ENCODE assay signal across 10 cellular contexts in the genomic region with DNA sequence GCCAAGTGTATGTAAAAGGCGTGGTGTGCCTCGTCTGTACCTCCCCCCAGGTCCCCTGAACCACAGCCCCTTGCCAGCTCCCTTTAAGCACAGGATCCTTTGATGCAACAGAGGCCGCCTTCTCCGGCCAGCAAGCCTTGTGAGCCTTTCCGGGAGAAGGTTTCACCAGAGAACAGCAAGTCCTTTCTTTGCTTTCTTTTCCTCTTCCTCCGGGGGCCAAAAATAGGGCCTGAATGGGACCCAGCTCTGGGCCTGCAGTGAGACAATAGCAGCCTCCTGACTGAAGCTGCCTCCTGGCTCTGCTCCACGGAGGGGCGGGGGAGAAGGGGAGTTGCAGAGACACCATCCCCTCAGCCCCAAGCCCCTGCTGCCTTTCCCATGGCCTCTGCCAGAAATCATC. TPM values are rescaled to one million over a fixed set of nuclear protein-coding genes. Genes with fewer than 3 reads are reported as not detected.
DNase-seq lines count a peak whose midpoint lies in the region; ATAC-seq and TF ChIP-seq lines count a peak whose summit lies in the region.
"Had no signal": no experiment of that assay in that cellular context is flagged by ENCODE, and none has a peak within 500 bp of the region (broad histone marks: within the 10 kb centered on the region; RNA-seq: fewer than 3 reads in every experiment).

No MANE protein-coding gene starts in this region.

- DNase-seq in amygdala (lab: John Stamatoyannopoulos, UW) = peak in 51 of 56 donors; percentile 30 to 96 (median 73)
- DNase-seq in fibroblast of pulmonary artery (ENCODE audit: low read depth) = peak; percentile 56
- DNase-seq in midbrain (lab: John Stamatoyannopoulos, UW) = peak; percentile 83
- DNase-seq in suprapubic skin (ENCODE audit: low spot score in 2 of 2) = no peak
- DNase-seq in GM13976 (ENCODE audit: low spot score) = no peak
- DNase-seq in NCI-H446 treated with DMSO at 0.1 percent for 48 hours (lab: John Stamatoyannopoulos, UW) = no peak
- DNase-seq: KG1 had no signal

- 33% methylated on average over 8 of the region's 8 CpGs for WGBS in suprapubic skin

- TF ChIP-seq EP300 in suprapubic skin (IDR thresholded peaks at IDR 0.05) = no peak

- peaks cover 77% of the 10 kb centered on the region for H3K4me1 ChIP-seq in suprapubic skin

- no peak for TF ChIP-seq POLR2A in suprapubic skin (IDR thresholded peaks at IDR 0.05)

- H3K27me3 ChIP-seq in suprapubic skin = no peaks in the 10 kb centered on the region

- H3K27ac ChIP-seq in suprapubic skin = peak overlapping the region; percentile 57

- in situ Hi-C loops in GM13976 (cut with MboI; ENCODE audit: low sequenced_read_pairs, unreplicated experiment) = no loop called here

- H3K4me3 ChIP-seq in fibroblast of pulmonary artery (replicated peaks; ENCODE audit: low read depth, low read length) = no peak overlapping the region
- no peak overlapping the region for H3K4me3 ChIP-seq in suprapubic skin
- H3K4me3 ChIP-seq: smooth muscle cell had no signal

- ATAC-seq in GM18909 (IDR thresholded peaks at IDR 0.05; ENCODE audit: poor library complexity, unreplicated experiment) = no peak
- ATAC-seq: HCT116 had no signal

- H3K9me3 ChIP-seq in suprapubic skin = no peaks in the 10 kb centered on the region

- TF ChIP-seq CTCF in fibroblast of pulmonary artery (IDR thresholded peaks at IDR 0.05; ENCODE audit: low read length, missing control alignments) = no peak
- no peak for TF ChIP-seq CTCF in suprapubic skin (IDR thresholded peaks at IDR 0.05)
- TF ChIP-seq CTCF in GM13976 (IDR thresholded peaks at IDR 0.05; ENCODE audit: borderline replicate concordance, control extremely low read depth, extremely low read depth, insufficient read depth, missing control alignments) = no peak

- no peaks in the 10 kb centered on the region for H3K36me3 ChIP-seq in suprapubic skin

RNA-seq across cellular contexts. Expression of gene ADGRG1, which starts 9.0 kb away (rescaled TPM):
- total RNA-seq in suprapubic skin = 100 to 1,000 TPM; 107 to 202 (median 139) TPM

RNA-seq across cellular contexts. Expression of gene ADGRG3, which starts 30.7 kb away (rescaled TPM):
- total RNA-seq in suprapubic skin = 1 to 10 TPM in 2 of 4 donors, under 1 TPM in 1, not detected in 1; 0.32 to 2.0 (median 2.0) TPM

RNA-seq across cellular contexts. Expression of gene DRC7, which starts 57.2 kb away (rescaled TPM):
- total RNA-seq in suprapubic skin = not detected

Comparison
In these comparisons a context has a peak if more than half of its experiments do, and no peak if none do; other contexts are left out.
1. DNase-seq: peak in amygdala (51 of 56), fibroblast of pulmonary artery (single experiment) and midbrain (single experiment); none in suprapubic skin (0 of 2), GM13976 (single experiment) and NCI-H446 treated with DMSO at 0.1 percent for 48 hours (single experiment).